ENCODE assay signal across 20 cellular contexts in genomic region chr16:24996731-24997130, GRCh38.
"Had no signal": no experiment of that assay in that cellular context is flagged by ENCODE, and none has a peak within 500 bp of the region (broad histone marks: within the 10 kb centered on the region; RNA-seq: fewer than 3 reads in every experiment).

No MANE protein-coding gene starts in this region.

- FAIRE-seq: small intestine had no signal

- H3K9me3 Mint-ChIP-seq: activated CD4-positive, alpha-beta memory T cell treated with anti-CD3 and anti-CD28 coated beads for 36 hours; activated naive CD4-positive, alpha-beta T cell treated with anti-CD3 and anti-CD28 coated beads, Interleukin-2, amount 10 ng/mL, durations not matched to agents 7 days and 5 days had no signal

- H3K27me3 ChIP-seq: body of pancreas, foreskin keratinocyte had no signal

- DNase-seq: activated CD4-positive, alpha-beta memory T cell treated with anti-CD3 and anti-CD28 coated beads for 36 hours; activated CD4-positive, alpha-beta T cell treated with anti-CD3 and anti-CD28 coated beads for 36 hours; activated CD8-positive, alpha-beta memory T cell treated with anti-CD3 and anti-CD28 coated beads, Interleukin-2, amount 10 ng/mL, durations not matched to agents 7 days and 5 days; activated naive CD4-positive, alpha-beta T cell treated with anti-CD3 and anti-CD28 coated beads, Interleukin-2, amount 10 ng/mL, durations not matched to agents 7 days and 5 days; activated T-cell treated with anti-CD3 and anti-CD28 coated beads, Interleukin-2, amount 50 U/mL, for 1 hour; amniotic stem cell; body of pancreas; central memory CD4-positive, alpha-beta T cell; cortex of kidney; effector CD8-positive, alpha-beta T cell; foreskin keratinocyte; glutamatergic neuron; hypothalamus; right cardiac atrium; stimulated activated CD4-positive, alpha-beta T cell treated with anti-CD3 and anti-CD28 coated beads, Interleukin-4, amount 100 ng/mL, for 24 hours; stimulated activated CD8-positive, alpha-beta memory T cell treated with anti-CD3 and anti-CD28 coated beads, Interleukin-4, amount 100 ng/mL, for 48 hours; WERI-Rb-1 had no signal

- H3K27ac ChIP-seq: body of pancreas, foreskin keratinocyte, prostate gland, WERI-Rb-1 had no signal

- H3K27ac Mint-ChIP-seq: activated CD4-positive, alpha-beta memory T cell treated with anti-CD3 and anti-CD28 coated beads for 36 hours; activated CD4-positive, alpha-beta T cell treated with anti-CD3 and anti-CD28 coated beads for 36 hours; activated CD8-positive, alpha-beta memory T cell treated with anti-CD3 and anti-CD28 coated beads, Interleukin-2, amount 10 ng/mL, durations not matched to agents 7 days and 5 days; activated naive CD4-positive, alpha-beta T cell treated with anti-CD3 and anti-CD28 coated beads, Interleukin-2, amount 10 ng/mL, durations not matched to agents 7 days and 5 days had no signal

- ATAC-seq: activated CD4-positive, alpha-beta T cell treated with anti-CD3 and anti-CD28 coated beads for 36 hours; activated CD8-positive, alpha-beta memory T cell treated with anti-CD3 and anti-CD28 coated beads, Interleukin-2, amount 10 ng/mL, durations not matched to agents 7 days and 5 days; body of pancreas; foreskin keratinocyte; right cardiac atrium had no signal

- H3K4me3 ChIP-seq: body of pancreas, prostate gland, thoracic aorta had no signal

- H3K9me3 ChIP-seq: body of pancreas, prostate gland, thoracic aorta had no signal

- H3K4me1 ChIP-seq: prostate gland had no signal

- H3K27me3 Mint-ChIP-seq: activated CD4-positive, alpha-beta memory T cell treated with anti-CD3 and anti-CD28 coated beads for 36 hours; activated CD4-positive, alpha-beta T cell treated with anti-CD3 and anti-CD28 coated beads for 36 hours; activated CD8-positive, alpha-beta memory T cell treated with anti-CD3 and anti-CD28 coated beads, Interleukin-2, amount 10 ng/mL, durations not matched to agents 7 days and 5 days; activated naive CD4-positive, alpha-beta T cell treated with anti-CD3 and anti-CD28 coated beads, Interleukin-2, amount 10 ng/mL, durations not matched to agents 7 days and 5 days had no signal

- H3K4me3 Mint-ChIP-seq: activated CD4-positive, alpha-beta memory T cell treated with anti-CD3 and anti-CD28 coated beads for 36 hours; activated CD4-positive, alpha-beta T cell treated with anti-CD3 and anti-CD28 coated beads for 36 hours; activated CD8-positive, alpha-beta memory T cell treated with anti-CD3 and anti-CD28 coated beads, Interleukin-2, amount 10 ng/mL, durations not matched to agents 7 days and 5 days; activated naive CD4-positive, alpha-beta T cell treated with anti-CD3 and anti-CD28 coated beads, Interleukin-2, amount 10 ng/mL, durations not matched to agents 7 days and 5 days had no signal

- H3K36me3 Mint-ChIP-seq: activated CD4-positive, alpha-beta memory T cell treated with anti-CD3 and anti-CD28 coated beads for 36 hours had no signal

- H3K36me3 ChIP-seq: prostate gland, thoracic aorta, WERI-Rb-1 had no signal
